In genomic region chr4:112357453-112357852, GRCh38 we compare ENCODE assay signal across 24 cellular contexts.
"Had no signal": no experiment of that assay in that cellular context is flagged by ENCODE, and none has a peak within 500 bp of the region (broad histone marks: within the 10 kb centered on the region; RNA-seq: fewer than 3 reads in every experiment).

No MANE protein-coding gene starts in this region.

- H3K9me3 ChIP-seq: colonic mucosa, esophagus muscularis mucosa, gastrocnemius medialis, gastroesophageal sphincter had no signal

- H3K27ac ChIP-seq: colonic mucosa, coronary artery, dorsolateral prefrontal cortex, epithelial cell of prostate, esophagus muscularis mucosa, esophagus squamous epithelium, foreskin keratinocyte, gastrocnemius medialis, gastroesophageal sphincter, heart right ventricle had no signal

- H3K4me3 ChIP-seq: colonic mucosa, coronary artery, dorsolateral prefrontal cortex, esophagus muscularis mucosa, esophagus squamous epithelium, gastrocnemius medialis, gastroesophageal sphincter, heart right ventricle had no signal

- H3K27me3 Mint-ChIP-seq: dendritic cell treated with granulocyte-macrophage colony-stimulating factor and Interleukin-4, amounts not matched to agents 40 ng/mL and 50 ng/mL, for 4 days had no signal

- ATAC-seq: effector memory CD8-positive, alpha-beta T cell; esophagus mucosa; foreskin keratinocyte; gastrocnemius medialis; heart right ventricle had no signal

- DNase-seq: colonic mucosa; cortex of kidney; dermis blood vessel endothelial cell; dorsolateral prefrontal cortex; effector CD4-positive, alpha-beta T cell; effector CD8-positive, alpha-beta T cell; effector memory CD4-positive, alpha-beta T cell; effector memory CD8-positive, alpha-beta T cell; endodermal cell; erythroblast; esophagus squamous epithelium; foreskin fibroblast; foreskin keratinocyte; foreskin melanocyte; gastrocnemius medialis; glutamatergic neuron; head of caudate nucleus; heart right ventricle had no signal

- H3K4me1 Mint-ChIP-seq: endodermal cell had no signal

- H3K4me1 ChIP-seq: colonic mucosa, esophagus muscularis mucosa, esophagus squamous epithelium, foreskin keratinocyte, gastrocnemius medialis, gastroesophageal sphincter, heart right ventricle had no signal

- H3K27me3 ChIP-seq: colonic mucosa, esophagus muscularis mucosa, esophagus squamous epithelium, foreskin keratinocyte, gastrocnemius medialis, gastroesophageal sphincter, heart right ventricle had no signal

- H3K36me3 ChIP-seq: colonic mucosa, gastrocnemius medialis had no signal

- H3K27ac Mint-ChIP-seq: dendritic cell treated with granulocyte-macrophage colony-stimulating factor and Interleukin-4, amounts not matched to agents 40 ng/mL and 50 ng/mL, for 4 days; effector memory CD8-positive, alpha-beta T cell; endodermal cell had no signal

- H3K4me3 Mint-ChIP-seq: dendritic cell treated with granulocyte-macrophage colony-stimulating factor and Interleukin-4, amounts not matched to agents 40 ng/mL and 50 ng/mL, for 4 days; effector memory CD8-positive, alpha-beta T cell; endodermal cell had no signal

- H3K9me3 Mint-ChIP-seq: effector memory CD8-positive, alpha-beta T cell had no signal
